ENCODE assay signal across 9 cellular contexts in genomic region chr12:64452559-64453329, GRCh38. TPM values are rescaled to one million over a fixed set of nuclear protein-coding genes. Genes with fewer than 3 reads are reported as not detected.
DNase-seq lines count a peak whose midpoint lies in the region; ATAC-seq, FAIRE-seq and TF ChIP-seq lines count a peak whose summit lies in the region.
"Had no signal": no experiment of that assay in that cellular context is flagged by ENCODE, and none has a peak within 500 bp of the region (broad histone marks: within the 10 kb centered on the region; RNA-seq: fewer than 3 reads in every experiment).

No MANE protein-coding gene starts in this region.

- H3K79me2 ChIP-seq in OCI-LY7 (ENCODE audit: insufficient read depth, low read depth, low read length): peaks cover 57% of the 10 kb centered on the region
- H3K79me2 ChIP-seq in keratinocyte (ENCODE audit: control insufficient read depth, insufficient read depth, low read length): peaks cover 44% of the 10 kb centered on the region

- H3K27ac ChIP-seq in OCI-LY7 (ENCODE audit: low read depth, low read length, poor library complexity, severe bottlenecking): peak overlapping the region; percentile 70
- H3K27ac ChIP-seq in caudate nucleus (ENCODE audit: low read depth, low read length): peak overlapping the region; percentile 94
- H3K27ac ChIP-seq in keratinocyte (ENCODE audit: control insufficient read depth, insufficient read depth, low read length): peak overlapping the region; percentile 95

- POLR2A ChIA-PET in OCI-LY7 (lab: Charles Lee): interaction anchor here (0.6 to 1.0 kb wide), 3 partner anchors 15 to 156 kb away, joined by 3 to 4 read pairs (median 3); partner anchors contain the start of gene XPOT

- H3K36me3 ChIP-seq in OCI-LY7 (ENCODE audit: insufficient read depth, low read length) (peaks cover 50% of the 10 kb centered on the region), keratinocyte (ENCODE audit: control insufficient read depth in 2 of 2, extremely low read depth in 1 of 2, insufficient read depth in 2 of 2, low read length in 2 of 2) (peaks cover 1 to 4% of the 10 kb centered on the region in 2 experiments)

- no peaks in the 10 kb centered on the region for H3K27me3 Mint-ChIP-seq in stimulated activated memory B cell treated with anti-CD40 and anti-IgM and Interleukin-4, amounts not matched to agents 10 μg/mL and 1 μg/mL and 100 μg/mL, for 72 hours

- H3K27me3 ChIP-seq in keratinocyte (ENCODE audit: control insufficient read depth, extremely low read depth, insufficient read depth, low read length): no peaks in the 10 kb centered on the region

- H3K4me3 Mint-ChIP-seq in stimulated activated memory B cell treated with anti-CD40 and anti-IgM and Interleukin-4, amounts not matched to agents 10 μg/mL and 1 μg/mL and 100 μg/mL, for 72 hours: peak overlapping the region; percentile 89

- peak; percentile 58 for FAIRE-seq in keratinocyte (lab: Jason Lieb, UNC)
- FAIRE-seq: colon had no signal

- peaks cover 21% of the 10 kb centered on the region for H3K36me3 Mint-ChIP-seq in stimulated activated memory B cell treated with anti-CD40 and anti-IgM and Interleukin-4, amounts not matched to agents 10 μg/mL and 1 μg/mL and 100 μg/mL, for 72 hours

- TF ChIP-seq CTCF in OCI-LY7 (conservative IDR thresholded peaks at IDR 0.05; ENCODE audit: low read length) (no peak), keratinocyte (optimal IDR thresholded peaks at IDR 0.05 in 1 of 3, IDR thresholded peaks at IDR 0.05 in 1 of 3, conservative IDR thresholded peaks at IDR 0.05 in 1 of 3; ENCODE audit: extremely low read depth in 1 of 3, insufficient read depth in 2 of 3, low read length in 3 of 3) (no peak)

- dilution Hi-C loops in keratinocyte (cut with MboI; ENCODE audit: extremely low pct_ligation_motif_present, low sequenced_read_pairs): no loop called here

- H3K9ac ChIP-seq in keratinocyte (ENCODE audit: control insufficient read depth, extremely low read depth, insufficient read depth, low read length): peak overlapping the region; percentile 91

- H4K20me1 ChIP-seq in OCI-LY7 (ENCODE audit: insufficient read depth, low read length) (peaks cover 16% of the 10 kb centered on the region; the same call in 1 of the 2 replicates), keratinocyte (ENCODE audit: control insufficient read depth, extremely low read depth, insufficient read depth, low read length) (no peaks in the 10 kb centered on the region)

- intact Hi-C loops in OCI-LY7 (cut with micrococcal nuclease; ENCODE audit: unreplicated experiment): loop anchor here (1.0 kb wide), 1 partner anchor 48 kb away; the partner anchor contains the start of gene XPOT

- H3K4me1 ChIP-seq in OCI-LY7 (ENCODE audit: insufficient read depth, low read length, poor library complexity, severe bottlenecking): peaks cover 25% of the 10 kb centered on the region
- peaks cover 14% of the 10 kb centered on the region for H3K4me1 ChIP-seq in keratinocyte (ENCODE audit: control insufficient read depth, extremely low read depth, insufficient read depth, low read length)

- H3K9me3 Mint-ChIP-seq in stimulated activated memory B cell treated with anti-CD40 and anti-IgM and Interleukin-4, amounts not matched to agents 10 μg/mL and 1 μg/mL and 100 μg/mL, for 72 hours: no peaks in the 10 kb centered on the region

- no peaks in the 10 kb centered on the region for H3K9me1 ChIP-seq in keratinocyte (ENCODE audit: control insufficient read depth, extremely low read depth, insufficient read depth, low read length)

- DNase-seq in EH (ENCODE audit: low read depth): peak; percentile 81
- peak; percentile 15 for DNase-seq in OCI-LY7 (ENCODE audit: low spot score)
- DNase-seq in caudate nucleus (lab: John Stamatoyannopoulos, UW): peak in 5 of 61 donors; percentile 3 to 27 (median 12)
- DNase-seq in keratinocyte (ENCODE audit: low read depth, low spot score): peak; percentile 42
- DNase-seq in NCI-H1930 (lab: John Stamatoyannopoulos, UW): no peak

- no peaks in the 10 kb centered on the region for H3K9me3 ChIP-seq in OCI-LY7 (ENCODE audit: low read length)
- no peaks in the 10 kb centered on the region for H3K9me3 ChIP-seq in keratinocyte (ENCODE audit: control insufficient read depth, low read depth, low read length)

- TSS peak; percentile 46 for BruUV-seq in OCI-LY7 (replicated peaks; lab: Mats Ljungman, UMichigan)

- H3K4me1 Mint-ChIP-seq in stimulated activated memory B cell treated with anti-CD40 and anti-IgM and Interleukin-4, amounts not matched to agents 10 μg/mL and 1 μg/mL and 100 μg/mL, for 72 hours: peaks cover 52% of the 10 kb centered on the region

- ATAC-seq in HG03045 (IDR thresholded peaks at IDR 0.05; ENCODE audit: unreplicated experiment) (peak; percentile 7), HG03457 (IDR thresholded peaks at IDR 0.05; ENCODE audit: unreplicated experiment) (no peak)
- no peak for ATAC-seq in stimulated activated memory B cell treated with anti-CD40 and anti-IgM and Interleukin-4, amounts not matched to agents 10 μg/mL and 1 μg/mL and 100 μg/mL, for 72 hours

- H3K9me2 ChIP-seq in OCI-LY7 (ENCODE audit: insufficient read depth, low read length): no peaks in the 10 kb centered on the region

- H2AFZ ChIP-seq in OCI-LY7 (ENCODE audit: low read length) (peak overlapping the region; percentile 82), keratinocyte (ENCODE audit: control insufficient read depth, low read length) (peak overlapping the region; percentile 64)

- peak overlapping the region; percentile 93 for H3K27ac Mint-ChIP-seq in stimulated activated memory B cell treated with anti-CD40 and anti-IgM and Interleukin-4, amounts not matched to agents 10 μg/mL and 1 μg/mL and 100 μg/mL, for 72 hours

- peak overlapping the region; percentile 100 for H3K4me3 ChIP-seq in OCI-LY7 (ENCODE audit: low read depth, low read length, poor library complexity, severe bottlenecking)
- peak overlapping the region; percentile 86 to 98 (median 96) for H3K4me3 ChIP-seq in keratinocyte (ENCODE audit: control insufficient read depth in 2 of 3, extremely low read depth in 1 of 3, insufficient read depth in 2 of 3, low read depth in 1 of 3, low read length in 3 of 3)

- H3K4me2 ChIP-seq in OCI-LY7 (ENCODE audit: low read length): peak overlapping the region; percentile 69
- H3K4me2 ChIP-seq in keratinocyte (ENCODE audit: control insufficient read depth, extremely low read depth, insufficient read depth, low read depth, low read length): peak overlapping the region; percentile 94

- CTCF ChIA-PET in OCI-LY7 (lab: Charles Lee; ENCODE audit: unreplicated experiment): no interaction called here

RNA-seq across cellular contexts. Expression of gene TBK1, which starts 0.8 kb away (rescaled TPM):
- total RNA-seq in OCI-LY7 (2014; rRNA removed; shearing (Covaris generic)): 22.7 and 26.1 TPM in 2 replicates
- 29.5 and 30.1 TPM in 2 replicates for total RNA-seq in OCI-LY7 (2022)
- 9.3 to 19.1 TPM (median 9.4 TPM) in 3 replicates for polyA plus RNA-seq in keratinocyte
- 22.8 TPM for polyA plus RNA-seq in keratinocyte (2011; ENCODE audit: low read depth)
- 6.7 and 14.7 TPM in 2 replicates for polyA plus RNA-seq in keratinocyte (2011; cell fraction: cytosol; rRNA removed)
- polyA plus RNA-seq in keratinocyte (2011; cell fraction: nucleus; rRNA removed): 12.5 and 20.8 TPM in 2 replicates
- 10.3 and 13.7 TPM in 2 replicates for polyA plus RNA-seq in keratinocyte (2012; ENCODE audit: low replicate concordance)
- polyA minus RNA-seq in keratinocyte: 0.75 to 11.8 TPM (median 4.0 TPM) in 3 replicates
- polyA minus RNA-seq in keratinocyte (2011; cell fraction: cytosol; rRNA and poly(A)+ RNA removed): 6.7 TPM
- 9.8 and 13.6 TPM in 2 replicates for polyA minus RNA-seq in keratinocyte (2011; cell fraction: nucleus; rRNA and poly(A)+ RNA removed)

RNA-seq across cellular contexts. Expression of gene XPOT, which starts 48.6 kb away (rescaled TPM):
- 86.8 and 101 TPM in 2 replicates for total RNA-seq in OCI-LY7 (2014; rRNA removed; shearing (Covaris generic))
- 205 and 210 TPM in 2 replicates for total RNA-seq in OCI-LY7 (2022)
- 53.6 to 93.8 TPM (median 65.5 TPM) in 3 replicates for polyA plus RNA-seq in keratinocyte
- polyA plus RNA-seq in keratinocyte (2011; ENCODE audit: low read depth): 51.7 TPM
- 36.7 and 86.2 TPM in 2 replicates for polyA plus RNA-seq in keratinocyte (2011; cell fraction: cytosol; rRNA removed)
- 78.6 and 101 TPM in 2 replicates for polyA plus RNA-seq in keratinocyte (2011; cell fraction: nucleus; rRNA removed)
- polyA plus RNA-seq in keratinocyte (2012; ENCODE audit: low replicate concordance): 48.1 and 65.8 TPM in 2 replicates
- polyA minus RNA-seq in keratinocyte: 12.1 to 84.4 TPM (median 49.3 TPM) in 3 replicates
- polyA minus RNA-seq in keratinocyte (2011; cell fraction: cytosol; rRNA and poly(A)+ RNA removed): 59.3 TPM
- 38.1 and 64.8 TPM in 2 replicates for polyA minus RNA-seq in keratinocyte (2011; cell fraction: nucleus; rRNA and poly(A)+ RNA removed)

Comparison
In these comparisons a context has a peak if more than half of its experiments do, and no peak if none do; other contexts are left out.
1. DNase-seq: peak in EH (single experiment), OCI-LY7 (single experiment) and keratinocyte (single experiment); none in NCI-H1930 (0 of 2).
2. Peak in every context shown above with its lines, with median percentiles within 50 percentile points of each other: H3K27ac ChIP-seq.